Comparison of ENCODE assay signal across 11 cellular contexts in genomic region chr13:24039621-24040475, GRCh38.
DNase-seq lines count a peak whose midpoint lies in the region; ATAC-seq, FAIRE-seq and TF ChIP-seq lines count a peak whose summit lies in the region.
"Had no signal": no experiment of that assay in that cellular context is flagged by ENCODE, and none has a peak within 500 bp of the region (broad histone marks: within the 10 kb centered on the region; RNA-seq: fewer than 3 reads in every experiment).

No MANE protein-coding gene starts in this region.

- no peak for TF ChIP-seq CTCF in CD14-positive monocyte (IDR thresholded peaks at IDR 0.05)

- DNase-seq in GM18507 (ENCODE audit: extremely low spot score, insufficient read length, low read depth) (no peak), medulla oblongata (ENCODE audit: extremely low spot score) (peak; percentile 85), NCI-H1048 (lab: John Stamatoyannopoulos, UW) (no peak), CD14-positive monocyte (ENCODE audit: low spot score) (no peak), Right ventricle myocardium superior (no peak), mucosa of gallbladder (ENCODE audit: low spot score) (no peak)
- DNase-seq: activated CD4-positive, alpha-beta T cell treated with anti-CD3 and anti-CD28 coated beads, Interleukin-2, amount 50 U/mL, for 48 hours; NCI-H446; right cardiac atrium had no signal

- ATAC-seq in GM21447 (IDR thresholded peaks at IDR 0.05; ENCODE audit: unreplicated experiment) (peak; percentile 67), HG03442 (IDR thresholded peaks at IDR 0.05; ENCODE audit: unreplicated experiment) (peak; percentile 67), Right ventricle myocardium superior (ENCODE audit: poor library complexity) (no peak)

- H3K27ac Mint-ChIP-seq in CD14-positive monocyte = no peak overlapping the region

- H3K4me3 Mint-ChIP-seq in CD14-positive monocyte = no peak overlapping the region

- peaks cover 15% of the 10 kb centered on the region for H3K4me1 Mint-ChIP-seq in CD14-positive monocyte

- no peaks in the 10 kb centered on the region for H3K9me3 Mint-ChIP-seq in CD14-positive monocyte

- H3K27me3 Mint-ChIP-seq in CD14-positive monocyte (ENCODE audit: low read depth in 3 of 3) = peaks cover 4 to 16% (median 4%) of the 10 kb centered on the region in 3 donors

- H3K36me3 Mint-ChIP-seq in CD14-positive monocyte = no peaks in the 10 kb centered on the region

- intact Hi-C loops in CD14-positive monocyte (cut with micrococcal nuclease) (no loop called here), Right ventricle myocardium superior (cut with DNase I) (no loop called here)

- peak; percentile 51 for FAIRE-seq in GM18507 (lab: Jason Lieb, UNC)
